8 cellular contexts compared by ENCODE assay signal in genomic region chr14:68247867-68248266, GRCh38.
A peak's percentile ranks its signal among the peaks of the same experiment; 100 is the strongest.
DNase-seq lines count a peak whose midpoint lies in the region; ATAC-seq and TF ChIP-seq lines count a peak whose summit lies in the region.

No MANE protein-coding gene starts in this region.

- no peak for TF ChIP-seq CTCF in choroid plexus epithelial cell (conservative IDR thresholded peaks at IDR 0.05; ENCODE audit: low read depth, low read length)
- TF ChIP-seq CTCF in mucosa of descending colon (IDR thresholded peaks at IDR 0.05): no peak
- TF ChIP-seq CTCF in upper lobe of left lung (IDR thresholded peaks at IDR 0.05): no peak
- no peak for TF ChIP-seq CTCF in glutamatergic neuron (IDR thresholded peaks at IDR 0.05; ENCODE audit: partially characterized antibody, unreplicated experiment)

- peaks cover 59% of the 10 kb centered on the region for H3K4me1 Mint-ChIP-seq in activated T-cell treated with anti-CD3 and anti-CD28 coated beads, Interleukin-2, amount 50 U/mL, for 72 hours (ENCODE audit: low read depth)
- H3K4me1 Mint-ChIP-seq in glutamatergic neuron (ENCODE audit: low read depth, unreplicated experiment): no peaks in the 10 kb centered on the region

- WGBS in upper lobe of left lung, 2 donors: 29 to 53% methylated on average over 4 of the region's 4 CpGs

- TF ChIP-seq EP300 in upper lobe of left lung (IDR thresholded peaks at IDR 0.05): no peak

- H3K27me3 Mint-ChIP-seq in activated T-cell treated with anti-CD3 and anti-CD28 coated beads, Interleukin-2, amount 50 U/mL, for 72 hours (ENCODE audit: low read depth): no peaks in the 10 kb centered on the region
- no peaks in the 10 kb centered on the region for H3K27me3 Mint-ChIP-seq in glutamatergic neuron (ENCODE audit: unreplicated experiment)

- H3K9me3 Mint-ChIP-seq in activated T-cell treated with anti-CD3 and anti-CD28 coated beads, Interleukin-2, amount 50 U/mL, for 72 hours: no peaks in the 10 kb centered on the region
- H3K9me3 Mint-ChIP-seq in glutamatergic neuron (ENCODE audit: unreplicated experiment): no peaks in the 10 kb centered on the region

- no peak for DNase-seq in activated T-cell treated with anti-CD3 and anti-CD28 coated beads, Interleukin-2, amount 50 U/mL, for 72 hours
- no peak for DNase-seq in activated T-cell treated with anti-CD3 and anti-CD28 coated beads for 4 hours
- peak; percentile 78 for DNase-seq in choroid plexus epithelial cell (ENCODE audit: low read depth)
- DNase-seq in mucosa of descending colon: no peak
- DNase-seq in upper lobe of left lung: peak in 1 of 2 donors; percentile 56
- DNase-seq in DMS53 (lab: John Stamatoyannopoulos, UW): no peak
- no peak for DNase-seq in glutamatergic neuron
- no peak for DNase-seq in NCI-H1694 treated with DMSO at 0.1 percent for 48 hours (lab: John Stamatoyannopoulos, UW)

- H3K27ac ChIP-seq in upper lobe of left lung: peak overlapping the region in 3 of 4 donors; percentile 74 to 79 (median 75)

- H3K27ac Mint-ChIP-seq in activated T-cell treated with anti-CD3 and anti-CD28 coated beads, Interleukin-2, amount 50 U/mL, for 72 hours: peak overlapping the region; percentile 87
- no peak overlapping the region for H3K27ac Mint-ChIP-seq in glutamatergic neuron (ENCODE audit: unreplicated experiment)

- no peaks in the 10 kb centered on the region for H3K36me3 ChIP-seq in mucosa of descending colon (ENCODE audit: low read depth)
- no peaks in the 10 kb centered on the region for H3K36me3 ChIP-seq in upper lobe of left lung

- ATAC-seq in activated T-cell treated with anti-CD3 and anti-CD28 coated beads, Interleukin-2, amount 50 U/mL, for 72 hours (replicated peaks in 1 of 2): no peak
- ATAC-seq in mucosa of descending colon (peak; percentile 60), upper lobe of left lung (ENCODE audit: low FRiP score in 2 of 2) (peak in 1 of 2 donors; percentile 84)

- H3K4me1 ChIP-seq in mucosa of descending colon (ENCODE audit: low read depth): peaks cover 39% of the 10 kb centered on the region
- H3K4me1 ChIP-seq in upper lobe of left lung: peaks cover 56 to 74% (median 65%) of the 10 kb centered on the region in 4 donors

- H3K4me3 ChIP-seq in choroid plexus epithelial cell (ENCODE audit: low read depth, low read length) (no peak overlapping the region), mucosa of descending colon (no peak overlapping the region), upper lobe of left lung (no peak overlapping the region)

- no peak overlapping the region for H3K4me3 Mint-ChIP-seq in activated T-cell treated with anti-CD3 and anti-CD28 coated beads, Interleukin-2, amount 50 U/mL, for 72 hours
- no peak overlapping the region for H3K4me3 Mint-ChIP-seq in glutamatergic neuron (ENCODE audit: unreplicated experiment)

- H3K36me3 Mint-ChIP-seq in activated T-cell treated with anti-CD3 and anti-CD28 coated beads, Interleukin-2, amount 50 U/mL, for 72 hours (ENCODE audit: insufficient read depth in 2 of 2): no peaks in the 10 kb centered on the region
- no peaks in the 10 kb centered on the region for H3K36me3 Mint-ChIP-seq in glutamatergic neuron (ENCODE audit: unreplicated experiment)

- H3K27me3 ChIP-seq in upper lobe of left lung: no peaks in the 10 kb centered on the region

- no peak for TF ChIP-seq POLR2A in upper lobe of left lung (IDR thresholded peaks at IDR 0.05)

- no peaks in the 10 kb centered on the region for H3K9me3 ChIP-seq in mucosa of descending colon
- no peaks in the 10 kb centered on the region for H3K9me3 ChIP-seq in upper lobe of left lung

- intact Hi-C loops in mucosa of descending colon (cut with DNase I, micrococcal nuclease): loop anchor here (5.0 to 10.0 kb wide), 3 partner anchors 306 to 567 kb away; partner anchors contain the start of gene ZFP36L1 (in 1 of the 2)
